8 cellular contexts compared by ENCODE assay signal in the genomic region with DNA sequence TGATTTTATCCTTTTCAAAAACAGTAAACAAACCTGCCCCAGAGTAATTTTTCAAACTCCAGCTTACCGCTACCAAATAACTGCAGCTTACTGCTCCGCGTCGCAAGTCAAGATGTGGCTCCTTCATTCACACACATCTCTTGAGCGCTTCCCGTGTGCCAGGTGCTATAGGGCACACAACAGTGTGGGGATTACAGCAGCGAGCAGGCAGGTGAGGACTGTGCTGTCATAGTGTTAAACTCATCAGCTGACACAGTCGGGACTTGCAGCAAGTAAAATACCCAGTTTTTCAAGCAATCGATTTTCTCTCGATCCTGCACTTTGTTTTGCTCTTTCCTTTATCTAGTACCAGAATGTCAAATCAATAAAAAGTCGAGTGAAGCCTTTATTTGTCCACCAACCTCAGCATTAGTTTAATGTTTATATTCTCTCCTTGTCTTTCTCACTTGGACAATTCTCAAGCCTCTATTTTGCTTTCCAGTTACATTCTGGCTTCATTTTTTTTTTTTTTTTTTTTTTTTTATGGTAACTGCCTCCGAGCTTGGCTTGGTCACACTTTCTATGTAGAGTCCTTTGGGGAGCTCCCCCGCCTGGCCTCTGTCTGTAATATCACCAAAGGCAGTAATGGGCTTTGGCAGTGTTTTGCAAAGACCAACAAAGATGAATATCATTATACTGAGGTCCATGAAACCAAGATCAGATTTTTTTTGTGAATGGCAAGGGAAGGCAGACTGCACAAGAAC. TPM values are rescaled to one million over a fixed set of nuclear protein-coding genes. Genes with fewer than 3 reads are reported as not detected.
A peak's percentile ranks its signal among the peaks of the same experiment; 100 is the strongest.
DNase-seq lines count a peak whose midpoint lies in the region; ATAC-seq and TF ChIP-seq lines count a peak whose summit lies in the region.

No MANE protein-coding gene starts in this region.

- no peaks in the 10 kb centered on the region for H3K27me3 ChIP-seq in neuronal stem cell (ENCODE audit: control insufficient read depth in 3 of 3, insufficient read depth in 3 of 3, low read depth in 1 of 3, low read length in 3 of 3)

- H3K14ac ChIP-seq in neuronal stem cell (ENCODE audit: low read length), result no peak overlapping the region

- ATAC-seq in HG02763 (IDR thresholded peaks at IDR 0.05; ENCODE audit: unreplicated experiment) (peak; percentile 75), HG02588 (IDR thresholded peaks at IDR 0.05; ENCODE audit: unreplicated experiment) (no peak)

- no peak overlapping the region for H4K8ac ChIP-seq in neuronal stem cell (ENCODE audit: low read depth, low read length)

- H3K9ac ChIP-seq in neuronal stem cell (ENCODE audit: low read depth, low read length, poor library complexity), result no peak overlapping the region

- no peaks in the 10 kb centered on the region for H3K36me3 ChIP-seq in neuronal stem cell (replicated peaks in 1 of 2; ENCODE audit: control insufficient read depth in 2 of 2, insufficient read depth in 2 of 2, low read length in 2 of 2)

- peak overlapping the region; percentile 32 for H3K18ac ChIP-seq in neuronal stem cell (ENCODE audit: low read length)

- no peaks in the 10 kb centered on the region for H3K79me1 ChIP-seq in neuronal stem cell (ENCODE audit: low read depth, low read length)

- H3K4ac ChIP-seq in neuronal stem cell (ENCODE audit: low read length), result no peak overlapping the region

- no peak overlapping the region for H2BK5ac ChIP-seq in neuronal stem cell (ENCODE audit: low read length)

- POLR2A ChIA-PET in AG04449 (lab: Yijun Ruan, JAX), result no interaction called here

- TF ChIP-seq CTCF in AG04449 (IDR thresholded peaks at IDR 0.05; ENCODE audit: insufficient read depth, low read length, missing control alignments) (peak; percentile 69), GM13976 (IDR thresholded peaks at IDR 0.05; ENCODE audit: borderline replicate concordance, control extremely low read depth, extremely low read depth, insufficient read depth, missing control alignments) (peak; percentile 49), WI38 (IDR thresholded peaks at IDR 0.05; ENCODE audit: low read depth, low read length) (peak; percentile 65), fibroblast of villous mesenchyme (IDR thresholded peaks at IDR 0.05; ENCODE audit: insufficient read depth, low read depth, low read length) (peak; percentile 79)

- H2BK12ac ChIP-seq in neuronal stem cell (ENCODE audit: low read length), result no peak overlapping the region

- DNase-seq in AG04449 (ENCODE audit: low read depth, low spot score) (no peak), GM13976 (ENCODE audit: low spot score) (peak; percentile 29), NCI-H146 (lab: John Stamatoyannopoulos, UW) (peak; percentile 35), fibroblast of villous mesenchyme (ENCODE audit: low read depth) (peak; percentile 76), neuronal stem cell (ENCODE audit: low spot score) (peak; percentile 30)

- H3K4me1 ChIP-seq in neuronal stem cell (ENCODE audit: control insufficient read depth in 2 of 2, insufficient read depth in 1 of 2, low read depth in 1 of 2, low read length in 2 of 2), result no peaks in the 10 kb centered on the region

- H2BK120ac ChIP-seq in neuronal stem cell (ENCODE audit: low read depth, low read length), result no peak overlapping the region

- no peak overlapping the region for H3K23ac ChIP-seq in neuronal stem cell (ENCODE audit: low read depth, low read length, poor library complexity)

- H3K27ac ChIP-seq in neuronal stem cell (replicated peaks; ENCODE audit: low read length), result no peak overlapping the region

- no peak overlapping the region for H3K4me2 ChIP-seq in neuronal stem cell (ENCODE audit: insufficient read depth, low read length, poor library complexity, severe bottlenecking)

- WGBS in neuronal stem cell (ENCODE audit: extremely low coverage in 2 of 2, insufficient read length in 2 of 2, insufficient replicate concordance in 1 of 2), 2 donors, result no CpG with 5 or more reads among the region's 13 CpGs

- peak overlapping the region; percentile 76 for H2AFZ ChIP-seq in neuronal stem cell (ENCODE audit: low read length)

- no peaks in the 10 kb centered on the region for H3K9me3 ChIP-seq in neuronal stem cell (replicated peaks in 1 of 2; ENCODE audit: control insufficient read depth in 2 of 2, insufficient read depth in 1 of 2, low read depth in 1 of 2, low read length in 2 of 2)

- CTCF ChIA-PET in AG04449 (lab: Yijun Ruan, JAX), result interaction anchor here (0.6 to 4.2 kb wide), 24 partner anchors 9 to 322 kb away, joined by 3 to 49 read pairs (median 3); partner anchors contain the start of gene ASB5

- no peak overlapping the region for H2AK5ac ChIP-seq in neuronal stem cell (ENCODE audit: low read depth, low read length)

- H3K4me3 ChIP-seq in AG04449 (ENCODE audit: low read depth, low read length), result no peak overlapping the region
- no peak overlapping the region for H3K4me3 ChIP-seq in WI38 (ENCODE audit: low read depth, low read length)
- H3K4me3 ChIP-seq in fibroblast of villous mesenchyme (ENCODE audit: low read depth, low read length), result peak overlapping the region; percentile 23
- no peak overlapping the region for H3K4me3 ChIP-seq in neuronal stem cell (ENCODE audit: low read length in 2 of 2)

- no peak overlapping the region for H2BK15ac ChIP-seq in neuronal stem cell (ENCODE audit: low read length)

- in situ Hi-C loops in GM13976 (cut with MboI; ENCODE audit: low sequenced_read_pairs, unreplicated experiment), result no loop called here

- H4K91ac ChIP-seq in neuronal stem cell (ENCODE audit: low read depth, low read length, poor library complexity), result no peak overlapping the region

RNA-seq across cellular contexts. Expression of gene ASB5, which starts 8.3 kb away (rescaled TPM):
- 1.3 and 7.4 TPM in 2 replicates for total RNA-seq in fibroblast of villous mesenchyme
- not detected for polyA plus RNA-seq in neuronal stem cell (2013, experiment 1 of 2)
- not detected for polyA plus RNA-seq in neuronal stem cell (2013, experiment 2 of 2)

RNA-seq across cellular contexts. Expression of gene SPCS3, which starts 42.4 kb away (rescaled TPM):
- total RNA-seq in fibroblast of villous mesenchyme, result 148 and 154 TPM in 2 replicates
- 47.5 TPM for polyA plus RNA-seq in neuronal stem cell (2013, experiment 1 of 2)
- polyA plus RNA-seq in neuronal stem cell (2013, experiment 2 of 2), result 49.2 TPM
